Comparison of ENCODE assay signal across 23 cellular contexts in genomic region chr17:57399690-57400089, GRCh38.
"Had no signal": no experiment of that assay in that cellular context is flagged by ENCODE, and none has a peak within 500 bp of the region (broad histone marks: within the 10 kb centered on the region; RNA-seq: fewer than 3 reads in every experiment).

No MANE protein-coding gene starts in this region.

- H2AFZ ChIP-seq: neural progenitor cell had no signal

- H3K27ac ChIP-seq: esophagus squamous epithelium, gastroesophageal sphincter, neural progenitor cell, pancreas, suprapubic skin, thyroid gland had no signal

- DNase-seq: dermis blood vessel endothelial cell; esophagus squamous epithelium; foreskin fibroblast; glutamatergic neuron; islet precursor cell; mammary epithelial cell; mucosa of descending colon; naive thymus-derived CD8-positive, alpha-beta T cell; occipital lobe; pancreas; right cardiac atrium; stimulated activated CD4-positive, alpha-beta T cell treated with anti-CD3 and anti-CD28 coated beads, Interleukin-2, amount 100 ng/mL, for 48 hours; stimulated activated CD8-positive, alpha-beta memory T cell treated with anti-CD3 and anti-CD28 coated beads, Interleukin-4, amount 100 ng/mL, for 48 hours; stimulated activated naive CD8-positive, alpha-beta T cell treated with anti-CD3 and anti-CD28 coated beads, Interleukin-15, Interleukin-2, amounts not matched to agents 100 U/mL and 50 U/mL, for 24 hours; thyroid gland had no signal

- H3K9ac ChIP-seq: neural progenitor cell had no signal

- FAIRE-seq: pancreas had no signal

- H3K4me3 ChIP-seq: esophagus squamous epithelium, gastroesophageal sphincter, mucosa of descending colon, neural progenitor cell, pancreas, smooth muscle cell, suprapubic skin, thyroid gland had no signal

- H3K36me3 ChIP-seq: neural progenitor cell, suprapubic skin, thyroid gland had no signal

- H3K4me1 ChIP-seq: pancreas, suprapubic skin had no signal

- H3K9me3 Mint-ChIP-seq: stimulated activated effector memory CD8-positive, alpha-beta T cell treated with anti-CD3 and anti-CD28 coated beads, Interleukin-12 subunit alpha, Interleukin-12 subunit beta, amount 100 ng/mL, for 72 hours; type B pancreatic cell had no signal

- ATAC-seq: gastroesophageal sphincter; left lobe of liver; mucosa of descending colon; naive thymus-derived CD8-positive, alpha-beta T cell; pancreas; right cardiac atrium; stimulated activated effector memory CD8-positive, alpha-beta T cell treated with anti-CD3 and anti-CD28 coated beads, Interleukin-12 subunit alpha, Interleukin-12 subunit beta, amount 100 ng/mL, for 72 hours; stimulated activated naive CD8-positive, alpha-beta T cell treated with anti-CD3 and anti-CD28 coated beads, Interleukin-15, Interleukin-2, amounts not matched to agents 100 U/mL and 50 U/mL, for 24 hours had no signal

- H3K4me2 ChIP-seq: neural progenitor cell, smooth muscle cell had no signal

- H3K4me3 Mint-ChIP-seq: naive thymus-derived CD8-positive, alpha-beta T cell; neural progenitor cell; stimulated activated effector memory CD8-positive, alpha-beta T cell treated with anti-CD3 and anti-CD28 coated beads, Interleukin-12 subunit alpha, Interleukin-12 subunit beta, amount 100 ng/mL, for 72 hours; type B pancreatic cell had no signal

- H3K27me3 Mint-ChIP-seq: naive thymus-derived CD8-positive, alpha-beta T cell; progenitor cell of endocrine pancreas; type B pancreatic cell had no signal

- H3K9me3 ChIP-seq: esophagus squamous epithelium, gastroesophageal sphincter, mucosa of descending colon, pancreas, suprapubic skin, thyroid gland had no signal

- H3K27me3 ChIP-seq: esophagus squamous epithelium, gastroesophageal sphincter, neural progenitor cell, pancreas, suprapubic skin, thyroid gland had no signal

- H3K27ac Mint-ChIP-seq: progenitor cell of endocrine pancreas; stimulated activated effector memory CD8-positive, alpha-beta T cell treated with anti-CD3 and anti-CD28 coated beads, Interleukin-12 subunit alpha, Interleukin-12 subunit beta, amount 100 ng/mL, for 72 hours; type B pancreatic cell had no signal
